In genomic region chr11:46121724-46122477, GRCh38 we compare ENCODE assay signal across 8 cellular contexts. TPM values are rescaled to one million over a fixed set of nuclear protein-coding genes. Genes with fewer than 3 reads are reported as not detected.
DNase-seq lines count a peak whose midpoint lies in the region; ATAC-seq, FAIRE-seq and TF ChIP-seq lines count a peak whose summit lies in the region.

No MANE protein-coding gene starts in this region.

- peaks cover 28% of the 10 kb centered on the region for H3K4me1 ChIP-seq in psoas muscle

- 1% methylated on average over 35 to 74 of the region's 74 CpGs for WGBS in psoas muscle, 3 donors

- peak; percentile 69 for DNase-seq in NCI-H128 (lab: John Stamatoyannopoulos, UW; ENCODE audit: unreplicated experiment)
- DNase-seq in T follicular helper cell (ENCODE audit: low read depth): peak; percentile 62
- DNase-seq in amniotic epithelial cell (ENCODE audit: low read depth): peak; percentile 94
- DNase-seq in left ventricle myocardium superior: peak; percentile 85
- peak; percentile 79 to 89 for DNase-seq in psoas muscle
- peak; percentile 69 for DNase-seq in urothelium cell line (ENCODE audit: low spot score)

- no peak for FAIRE-seq in urothelium cell line (lab: Jason Lieb, UNC)

- H3K4me3 ChIP-seq in GM12875 (ENCODE audit: low read depth, low read length) (peak overlapping the region; percentile 73), psoas muscle (peak overlapping the region; percentile 78)

- intact Hi-C loops in left ventricle myocardium superior (cut with micrococcal nuclease) (no loop called here), psoas muscle (cut with DNase I) (loop anchor here in 1 of 2 donors (10.0 kb wide), 1 partner anchor 213 kb away; no protein-coding TSS in a partner anchor)

- peak; percentile 49 for ATAC-seq in HG02678 (IDR thresholded peaks at IDR 0.05; ENCODE audit: unreplicated experiment)
- peak; percentile 29 for ATAC-seq in left ventricle myocardium superior
- peak; percentile 44 to 61 (median 50) for ATAC-seq in psoas muscle

- no peaks in the 10 kb centered on the region for H3K9me3 ChIP-seq in psoas muscle

- H3K27me3 ChIP-seq in psoas muscle (ENCODE audit: insufficient read depth in 3 of 3, low read length in 2 of 3): no peaks in the 10 kb centered on the region

- TF ChIP-seq CTCF in GM12875 (IDR thresholded peaks at IDR 0.05; ENCODE audit: borderline replicate concordance, insufficient read depth, low read depth, low read length): no peak
- no peak for TF ChIP-seq CTCF in psoas muscle (IDR thresholded peaks at IDR 0.05)

- peak overlapping the region; percentile 87 for H3K27ac ChIP-seq in psoas muscle

- H3K36me3 ChIP-seq in psoas muscle (ENCODE audit: insufficient read depth in 1 of 2, low read depth in 1 of 2): no peaks in the 10 kb centered on the region

RNA-seq across cellular contexts. Expression of gene PHF21A, which starts 0.6 kb away (rescaled TPM):
- total RNA-seq in left ventricle myocardium superior: 36.2 TPM
- 10 to 100 TPM; 14.8 to 21.3 (median 18.0) TPM for total RNA-seq in psoas muscle
- 10 to 100 TPM in 1 of 3 donors, 1 to 10 TPM in 2; 4.1 to 20.3 (median 8.5) TPM for polyA plus RNA-seq in psoas muscle

Comparison
In these comparisons a context has a peak if more than half of its experiments do, and no peak if none do; other contexts are left out.
1. Peak in every context shown above with its lines: DNase-seq, ATAC-seq, H3K4me3 ChIP-seq and H3K27ac ChIP-seq.